ENCODE assay signal across 22 cellular contexts in genomic region chr12:127667131-127667685, GRCh38.
"Had no signal": no experiment of that assay in that cellular context is flagged by ENCODE, and none has a peak within 500 bp of the region (broad histone marks: within the 10 kb centered on the region; RNA-seq: fewer than 3 reads in every experiment).

No MANE protein-coding gene starts in this region.

- H3K27me3 ChIP-seq: foreskin keratinocyte, neural progenitor cell, right atrium auricular region, stomach, thyroid gland had no signal

- H3K27ac Mint-ChIP-seq: naive thymus-derived CD4-positive, alpha-beta T cell; nephron; neural progenitor cell; stimulated activated effector memory CD8-positive, alpha-beta T cell treated with anti-CD3 and anti-CD28 coated beads, Interleukin-12 subunit alpha, Interleukin-12 subunit beta, amount 100 ng/mL, for 72 hours; type B pancreatic cell had no signal

- H3K27me3 Mint-ChIP-seq: type B pancreatic cell had no signal

- H3K4me1 Mint-ChIP-seq: naive thymus-derived CD4-positive, alpha-beta T cell; nephron; neural progenitor cell; stimulated activated effector memory CD8-positive, alpha-beta T cell treated with anti-CD3 and anti-CD28 coated beads, Interleukin-12 subunit alpha, Interleukin-12 subunit beta, amount 100 ng/mL, for 72 hours had no signal

- H3K9me3 Mint-ChIP-seq: nephron, neural progenitor cell, type B pancreatic cell had no signal

- H3K4me3 ChIP-seq: dorsolateral prefrontal cortex, esophagus muscularis mucosa, gastroesophageal sphincter, heart right ventricle, lower lobe of right lung, neural progenitor cell, prostate gland, right atrium auricular region, stomach, thyroid gland had no signal

- H3K36me3 ChIP-seq: esophagus muscularis mucosa, gastroesophageal sphincter, heart right ventricle, lower lobe of right lung, neural progenitor cell, prostate gland, right atrium auricular region, stomach, thyroid gland had no signal

- H3K36me3 Mint-ChIP-seq: naive thymus-derived CD4-positive, alpha-beta T cell; neural progenitor cell; stimulated activated effector memory CD8-positive, alpha-beta T cell treated with anti-CD3 and anti-CD28 coated beads, Interleukin-12 subunit alpha, Interleukin-12 subunit beta, amount 100 ng/mL, for 72 hours; type B pancreatic cell had no signal

- H3K4me3 Mint-ChIP-seq: naive thymus-derived CD4-positive, alpha-beta T cell; nephron; neural progenitor cell; stimulated activated effector memory CD8-positive, alpha-beta T cell treated with anti-CD3 and anti-CD28 coated beads, Interleukin-12 subunit alpha, Interleukin-12 subunit beta, amount 100 ng/mL, for 72 hours; type B pancreatic cell had no signal

- DNase-seq: dorsolateral prefrontal cortex; effector CD4-positive, alpha-beta T cell; foreskin keratinocyte; heart right ventricle; hippocampal formation; left ventricle myocardium superior; lower lobe of right lung; naive thymus-derived CD4-positive, alpha-beta T cell; stimulated activated CD4-positive, alpha-beta T cell treated with anti-CD3 and anti-CD28 coated beads, Interleukin-2, amount 100 ng/mL, for 24 hours; stimulated activated CD4-positive, alpha-beta T cell treated with anti-CD3 and anti-CD28 coated beads, Interleukin-4, amount 100 ng/mL, for 24 hours; stimulated activated naive CD4-positive, alpha-beta T cell treated with Interleukin-2 at 50 U/mL for 16 hours; stomach; thyroid gland had no signal

- ATAC-seq: foreskin keratinocyte; gastroesophageal sphincter; heart right ventricle; left ventricle myocardium superior; lower lobe of right lung; naive thymus-derived CD4-positive, alpha-beta T cell; sciatic nerve; stimulated activated effector memory CD8-positive, alpha-beta T cell treated with anti-CD3 and anti-CD28 coated beads, Interleukin-12 subunit alpha, Interleukin-12 subunit beta, amount 100 ng/mL, for 72 hours had no signal
